Comparison of ENCODE assay signal across 8 cellular contexts in the genomic region with DNA sequence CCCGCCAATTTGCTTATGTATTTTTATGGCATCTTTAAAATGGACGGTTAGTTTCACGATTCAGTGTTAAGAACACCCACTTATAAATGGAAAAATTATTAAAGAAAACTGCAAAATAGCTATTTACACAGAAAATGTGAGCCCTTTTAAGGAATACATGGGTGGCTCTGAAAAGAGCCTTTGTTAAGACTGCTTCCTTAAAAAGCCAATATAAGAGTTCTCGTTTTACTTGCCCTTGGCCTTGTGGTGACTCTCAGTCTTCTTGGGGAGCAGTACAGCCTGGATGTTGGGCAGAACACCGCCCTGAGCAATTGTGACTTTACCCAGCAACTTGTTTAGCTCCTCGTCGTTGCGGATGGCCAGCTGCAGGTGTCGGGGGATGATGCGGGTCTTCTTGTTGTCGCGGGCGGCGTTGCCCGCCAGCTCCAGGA.
A peak's percentile ranks its signal among the peaks of the same experiment; 100 is the strongest.
DNase-seq lines count a peak whose midpoint lies in the region; ATAC-seq and TF ChIP-seq lines count a peak whose summit lies in the region.

No MANE protein-coding gene starts in this region.

- H3K4me3 ChIP-seq in iPS-15b (ENCODE audit: low read depth, low read length), result peak overlapping the region; percentile 96

- H3K9me3 ChIP-seq in iPS-15b (ENCODE audit: control insufficient read depth, insufficient read depth, low read length), result no peaks in the 10 kb centered on the region

- peak overlapping the region; percentile 96 to 99 (median 96) for H3K4me3 Mint-ChIP-seq in IgD-negative memory B cell
- H3K4me3 Mint-ChIP-seq in activated naive CD8-positive, alpha-beta T cell treated with anti-CD3 and anti-CD28 coated beads, Interleukin-2, amount 50 U/mL, for 24 hours, result peak overlapping the region; percentile 97
- H3K4me3 Mint-ChIP-seq in stimulated activated naive CD8-positive, alpha-beta T cell treated with anti-CD3 and anti-CD28 coated beads, Interleukin-15, Interleukin-2, amounts not matched to agents 100 ng/mL and 50 ng/mL, for 24 hours, result peak overlapping the region; percentile 96

- H3K27ac ChIP-seq in 22Rv1, result peak overlapping the region; percentile 100

- DNase-seq in activated naive CD8-positive, alpha-beta T cell treated with anti-CD3 and anti-CD28 coated beads, Interleukin-2, amount 50 U/mL, for 24 hours, result no peak
- no peak for DNase-seq in amniotic stem cell (lab: John Stamatoyannopoulos, UW)
- no peak for DNase-seq in stimulated activated CD4-positive, alpha-beta T cell treated with anti-CD3 and anti-CD28 coated beads, Interleukin-4, amount 100 ng/mL, for 4 hours

- H3K36me3 Mint-ChIP-seq in IgD-negative memory B cell, result no peaks in the 10 kb centered on the region
- peaks cover 9% of the 10 kb centered on the region for H3K36me3 Mint-ChIP-seq in activated naive CD8-positive, alpha-beta T cell treated with anti-CD3 and anti-CD28 coated beads, Interleukin-2, amount 50 U/mL, for 24 hours (ENCODE audit: low read depth)
- peaks cover 20% of the 10 kb centered on the region for H3K36me3 Mint-ChIP-seq in stimulated activated naive CD8-positive, alpha-beta T cell treated with anti-CD3 and anti-CD28 coated beads, Interleukin-15, Interleukin-2, amounts not matched to agents 100 ng/mL and 50 ng/mL, for 24 hours (ENCODE audit: low read depth)

- H3K4me1 ChIP-seq in iPS-15b (ENCODE audit: control insufficient read depth, insufficient read depth, low read length), result peaks cover 8% of the 10 kb centered on the region

- no peaks in the 10 kb centered on the region for H3K27me3 Mint-ChIP-seq in IgD-negative memory B cell
- peaks cover 3% of the 10 kb centered on the region for H3K27me3 Mint-ChIP-seq in activated naive CD8-positive, alpha-beta T cell treated with anti-CD3 and anti-CD28 coated beads, Interleukin-2, amount 50 U/mL, for 24 hours
- H3K27me3 Mint-ChIP-seq in stimulated activated naive CD8-positive, alpha-beta T cell treated with anti-CD3 and anti-CD28 coated beads, Interleukin-15, Interleukin-2, amounts not matched to agents 100 ng/mL and 50 ng/mL, for 24 hours, result no peaks in the 10 kb centered on the region

- TF ChIP-seq CTCF in 22Rv1 (IDR thresholded peaks at IDR 0.05), result no peak

- ATAC-seq in GM19043 (IDR thresholded peaks at IDR 0.05; ENCODE audit: low read depth, unreplicated experiment), result peak; percentile 8
- peak; percentile 20 for ATAC-seq in activated naive CD8-positive, alpha-beta T cell treated with anti-CD3 and anti-CD28 coated beads, Interleukin-2, amount 50 U/mL, for 24 hours

- H3K27ac Mint-ChIP-seq in IgD-negative memory B cell, result peak overlapping the region; percentile 72 to 99 (median 96)
- H3K27ac Mint-ChIP-seq in activated naive CD8-positive, alpha-beta T cell treated with anti-CD3 and anti-CD28 coated beads, Interleukin-2, amount 50 U/mL, for 24 hours, result peak overlapping the region; percentile 99
- peak overlapping the region; percentile 98 for H3K27ac Mint-ChIP-seq in stimulated activated naive CD8-positive, alpha-beta T cell treated with anti-CD3 and anti-CD28 coated beads, Interleukin-15, Interleukin-2, amounts not matched to agents 100 ng/mL and 50 ng/mL, for 24 hours

- H3K9me3 Mint-ChIP-seq in IgD-negative memory B cell, result no peaks in the 10 kb centered on the region
- no peaks in the 10 kb centered on the region for H3K9me3 Mint-ChIP-seq in activated naive CD8-positive, alpha-beta T cell treated with anti-CD3 and anti-CD28 coated beads, Interleukin-2, amount 50 U/mL, for 24 hours
- H3K9me3 Mint-ChIP-seq in stimulated activated naive CD8-positive, alpha-beta T cell treated with anti-CD3 and anti-CD28 coated beads, Interleukin-15, Interleukin-2, amounts not matched to agents 100 ng/mL and 50 ng/mL, for 24 hours, result no peaks in the 10 kb centered on the region

- peak overlapping the region; percentile 99 for H3K9ac ChIP-seq in iPS-15b (ENCODE audit: low read depth, low read length)

- H3K36me3 ChIP-seq in iPS-15b (ENCODE audit: control insufficient read depth, insufficient read depth, low read length), result no peaks in the 10 kb centered on the region

- no peaks in the 10 kb centered on the region for H3K27me3 ChIP-seq in iPS-15b (ENCODE audit: control insufficient read depth, insufficient read depth, low read length)

- peaks cover 15 to 32% (median 15%) of the 10 kb centered on the region in 3 donors for H3K4me1 Mint-ChIP-seq in IgD-negative memory B cell
- H3K4me1 Mint-ChIP-seq in activated naive CD8-positive, alpha-beta T cell treated with anti-CD3 and anti-CD28 coated beads, Interleukin-2, amount 50 U/mL, for 24 hours, result peaks cover 57% of the 10 kb centered on the region
- peaks cover 50% of the 10 kb centered on the region for H3K4me1 Mint-ChIP-seq in stimulated activated naive CD8-positive, alpha-beta T cell treated with anti-CD3 and anti-CD28 coated beads, Interleukin-15, Interleukin-2, amounts not matched to agents 100 ng/mL and 50 ng/mL, for 24 hours (ENCODE audit: low read depth)
